8 cellular contexts compared by ENCODE assay signal in the genomic region with DNA sequence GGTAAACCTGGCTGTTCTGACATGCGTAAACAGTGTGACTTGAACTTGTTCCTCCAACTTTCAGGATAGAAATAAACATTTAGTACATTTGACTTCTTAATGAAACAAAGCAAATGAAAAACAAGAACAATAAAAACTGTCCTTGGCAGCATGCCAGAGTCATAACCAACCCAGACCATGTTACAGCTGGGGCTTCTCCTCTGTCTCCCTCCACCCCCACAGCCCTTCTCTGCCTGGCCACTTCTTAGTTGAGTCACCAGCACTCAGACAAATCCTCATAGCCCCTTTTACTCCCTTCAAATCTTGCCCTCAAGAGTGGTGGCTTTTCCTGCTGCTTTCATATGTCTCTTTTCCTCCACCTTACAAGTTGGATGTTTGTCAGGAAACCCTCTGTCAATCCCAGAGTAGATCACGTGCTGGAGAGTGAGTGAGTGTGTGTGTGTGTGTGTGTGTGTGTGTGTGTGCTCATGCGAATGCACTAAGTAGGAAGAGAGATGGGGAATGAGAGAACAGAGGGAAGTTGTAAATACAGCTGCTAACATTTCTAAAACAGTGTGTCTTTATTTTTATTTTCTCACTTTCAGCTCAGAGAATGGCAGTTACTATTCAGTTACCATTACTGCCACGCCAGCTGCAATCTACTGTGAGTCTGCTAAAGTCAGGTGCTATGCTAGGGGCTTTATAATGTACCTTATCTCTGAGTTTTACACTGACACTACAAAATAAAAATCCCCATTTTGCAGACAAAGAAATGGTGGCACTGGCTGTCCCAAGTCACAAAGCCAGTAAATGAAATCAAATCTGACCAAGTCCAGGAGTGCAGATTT.
DNase-seq lines count a peak whose midpoint lies in the region; ATAC-seq and TF ChIP-seq lines count a peak whose summit lies in the region.

No MANE protein-coding gene starts in this region.

- no peak overlapping the region for H3K4me3 ChIP-seq in HUES48 (ENCODE audit: low read depth, low read length)
- peak overlapping the region; percentile 10 for H3K4me3 ChIP-seq in OCI-LY1 (ENCODE audit: low read depth, low read length, poor library complexity, severe bottlenecking)
- H3K4me3 ChIP-seq in brain microvascular endothelial cell (ENCODE audit: low read depth, low read length) = no peak overlapping the region

- ATAC-seq in GM21390 (IDR thresholded peaks at IDR 0.05; ENCODE audit: unreplicated experiment) = peak; percentile 49

- peaks cover 17% of the 10 kb centered on the region for H3K4me1 ChIP-seq in HUES48 (ENCODE audit: control insufficient read depth, insufficient read depth, low read length)
- H3K4me1 ChIP-seq in OCI-LY1 (ENCODE audit: insufficient read depth, low read length, severe bottlenecking) = peaks cover 63% of the 10 kb centered on the region

- no peak for TF ChIP-seq CTCF in OCI-LY1 (IDR thresholded peaks at IDR 0.05; ENCODE audit: low read length)
- TF ChIP-seq CTCF in brain microvascular endothelial cell (IDR thresholded peaks at IDR 0.05; ENCODE audit: low read depth, low read length, missing control alignments) = no peak

- H3K79me2 ChIP-seq in OCI-LY1 (ENCODE audit: insufficient read depth, low read length) = no peaks in the 10 kb centered on the region

- H3K27ac ChIP-seq in HUES48 (ENCODE audit: low read depth, low read length) (peak overlapping the region; percentile 36), OCI-LY1 (ENCODE audit: low read depth, low read length, poor library complexity, severe bottlenecking) (peak overlapping the region; percentile 80), brain microvascular endothelial cell (peak overlapping the region; percentile 84)

- H2AFZ ChIP-seq in OCI-LY1 (ENCODE audit: low read length) = no peak overlapping the region

- H3K27me3 ChIP-seq in HUES48 (ENCODE audit: control insufficient read depth, insufficient read depth, low read length) (no peaks in the 10 kb centered on the region), OCI-LY1 (ENCODE audit: insufficient read depth, low read length) (no peaks in the 10 kb centered on the region), brain microvascular endothelial cell (replicated peaks) (no peaks in the 10 kb centered on the region)

- no peaks in the 10 kb centered on the region for H3F3A ChIP-seq in OCI-LY1 (ENCODE audit: insufficient read depth, low read length)

- H3K9me3 ChIP-seq in HUES48 (ENCODE audit: control insufficient read depth, insufficient read depth, low read length) (no peaks in the 10 kb centered on the region), OCI-LY1 (ENCODE audit: low read length) (no peaks in the 10 kb centered on the region)

- no peaks in the 10 kb centered on the region for H4K20me1 ChIP-seq in OCI-LY1 (ENCODE audit: insufficient read depth, low read length)

- DNase-seq in DMS53 treated with DMSO at 0.1 percent for 48 hours (lab: John Stamatoyannopoulos, UW; ENCODE audit: unreplicated experiment) (peak; percentile 73), brain microvascular endothelial cell (peak; percentile 82), kidney tubule cell (ENCODE audit: low spot score) (peak; percentile 80), activated gamma-delta T cell treated with Interleukin-2 at 50 U/mL for 16 hours (no peak)
- peak; percentile 11 for DNase-seq in stimulated activated CD8-positive, alpha-beta memory T cell treated with anti-CD3 and anti-CD28 coated beads, Interleukin-4, amount 100 ng/mL, for 24 hours (ENCODE audit: low read depth)

- peak overlapping the region; percentile 43; the same call in 1 of the 2 replicates for H3K4me2 ChIP-seq in OCI-LY1 (ENCODE audit: low read length)

- in situ Hi-C loops in brain microvascular endothelial cell (cut with HindIII; ENCODE audit: low pct_ligation_motif_present, low sequenced_read_pairs) = no loop called here

- H3K9ac ChIP-seq in HUES48 (ENCODE audit: low read depth, low read length) (no peak overlapping the region), OCI-LY1 (ENCODE audit: low read length) (no peak overlapping the region; the same call in 1 of the 2 replicates)

- H3K9me2 ChIP-seq in OCI-LY1 (ENCODE audit: low read depth, low read length) = no peaks in the 10 kb centered on the region

- peaks cover 19% of the 10 kb centered on the region for H3K36me3 ChIP-seq in HUES48 (ENCODE audit: control insufficient read depth, insufficient read depth, low read length)
- H3K36me3 ChIP-seq in OCI-LY1 (ENCODE audit: insufficient read depth, low read length) = no peaks in the 10 kb centered on the region
- peaks cover 7% of the 10 kb centered on the region for H3K36me3 ChIP-seq in brain microvascular endothelial cell (replicated peaks)
